In genomic region chr20:44137210-44137781, GRCh38 we compare ENCODE assay signal across 13 cellular contexts. TPM values are rescaled to one million over a fixed set of nuclear protein-coding genes. Genes with fewer than 3 reads are reported as not detected.
DNase-seq lines count a peak whose midpoint lies in the region; ATAC-seq, FAIRE-seq and TF ChIP-seq lines count a peak whose summit lies in the region.
"Had no signal": no experiment of that assay in that cellular context is flagged by ENCODE, and none has a peak within 500 bp of the region (broad histone marks: within the 10 kb centered on the region; RNA-seq: fewer than 3 reads in every experiment).

No MANE protein-coding gene starts in this region.

- WGBS in H9 (ENCODE audit: extremely low coverage, insufficient read length, low lambda C conversion rate) = no CpG with 5 or more reads among the region's 18 CpGs
- 15 to 34% methylated on average over 18 of the region's 18 CpGs for WGBS in sigmoid colon, 2 donors

- no peak overlapping the region for H4K91ac ChIP-seq in H9 (ENCODE audit: insufficient read length, low read depth, low read length)

- no peak overlapping the region for H3K23ac ChIP-seq in H9 (ENCODE audit: insufficient read length, low read depth, low read length)

- H3K4me1 Mint-ChIP-seq in H9 = peaks cover 7 to 13% of the 10 kb centered on the region in 2 experiments

- H3K4me3 Mint-ChIP-seq in H9 = no peak overlapping the region
- H3K4me3 Mint-ChIP-seq: dendritic cell treated with granulocyte-macrophage colony-stimulating factor and Interleukin-4, amounts not matched to agents 40 ng/mL and 50 ng/mL, for 4 days; T-helper 1 cell treated with Interleukin-12 subunit alpha and Interleukin-12 subunit beta and Interleukin-4 antibody, amounts not matched to agents 30 μg/mL and 1 μg/mL, for 36 hours had no signal

- no peak for FAIRE-seq in keratinocyte (lab: Jason Lieb, UNC)
- FAIRE-seq: islet of Langerhans had no signal

- H4K5ac ChIP-seq in H9 (ENCODE audit: insufficient read length, low read depth, low read length) = no peak overlapping the region

- H4K20me1 ChIP-seq in H9 (ENCODE audit: control insufficient read depth, insufficient read depth, insufficient read length) (no peaks in the 10 kb centered on the region), keratinocyte (ENCODE audit: control insufficient read depth, extremely low read depth, insufficient read depth, low read length) (no peaks in the 10 kb centered on the region)

- H3K9ac ChIP-seq in H9 (ENCODE audit: extremely low read depth, insufficient read length, low read length) (no peak overlapping the region), colonic mucosa (ENCODE audit: low read depth in 2 of 2, low read length in 2 of 2) (no peak overlapping the region), keratinocyte (ENCODE audit: control insufficient read depth, extremely low read depth, insufficient read depth, low read length) (no peak overlapping the region)

- no peak overlapping the region for H2AK5ac ChIP-seq in H9 (ENCODE audit: insufficient read length, low read length)

- dilution Hi-C loops in keratinocyte (cut with MboI; ENCODE audit: extremely low pct_ligation_motif_present, low sequenced_read_pairs) = no loop called here

- TF ChIP-seq CTCF in H9 (conservative IDR thresholded peaks at IDR 0.05) (no peak), colonic mucosa (IDR thresholded peaks at IDR 0.05) (no peak), keratinocyte (optimal IDR thresholded peaks at IDR 0.05 in 1 of 3, IDR thresholded peaks at IDR 0.05 in 1 of 3, conservative IDR thresholded peaks at IDR 0.05 in 1 of 3; ENCODE audit: extremely low read depth in 1 of 3, insufficient read depth in 2 of 3, low read length in 3 of 3) (no peak), sigmoid colon (IDR thresholded peaks at IDR 0.05) (no peak)

- no peaks in the 10 kb centered on the region for H3K9me3 Mint-ChIP-seq in H9
- H3K9me3 Mint-ChIP-seq: dendritic cell treated with granulocyte-macrophage colony-stimulating factor and Interleukin-4, amounts not matched to agents 40 ng/mL and 50 ng/mL, for 4 days; T-helper 1 cell treated with Interleukin-12 subunit alpha and Interleukin-12 subunit beta and Interleukin-4 antibody, amounts not matched to agents 30 μg/mL and 1 μg/mL, for 36 hours had no signal

- no peaks in the 10 kb centered on the region for H3K79me1 ChIP-seq in H9 (ENCODE audit: insufficient read depth, low read depth, low read length, poor library complexity, severe bottlenecking)

- TF ChIP-seq EP300 in sigmoid colon (IDR thresholded peaks at IDR 0.05) = peak in 3 of 4 donors; percentile 34 to 79 (median 78)

- H3K9me3 ChIP-seq in H9 (ENCODE audit: control insufficient read depth, low read depth, low read length) = no peaks in the 10 kb centered on the region
- no peaks in the 10 kb centered on the region for H3K9me3 ChIP-seq in colonic mucosa
- no peaks in the 10 kb centered on the region for H3K9me3 ChIP-seq in keratinocyte (ENCODE audit: control insufficient read depth, low read depth, low read length)
- H3K9me3 ChIP-seq in sigmoid colon = no peaks in the 10 kb centered on the region
- H3K9me3 ChIP-seq: thyroid gland had no signal

- H2BK5ac ChIP-seq in H9 (ENCODE audit: insufficient read length, low read length) = no peak overlapping the region

- H3K36me3 ChIP-seq in colonic mucosa = no peaks in the 10 kb centered on the region
- H3K36me3 ChIP-seq in keratinocyte (ENCODE audit: control insufficient read depth in 2 of 2, extremely low read depth in 1 of 2, insufficient read depth in 2 of 2, low read length in 2 of 2) = no peaks in the 10 kb centered on the region
- no peaks in the 10 kb centered on the region for H3K36me3 ChIP-seq in sigmoid colon
- H3K36me3 ChIP-seq: thyroid gland had no signal

- H3K27me3 ChIP-seq in H9 (ENCODE audit: insufficient read depth, low read length) = no peaks in the 10 kb centered on the region
- H3K27me3 ChIP-seq in colonic mucosa = no peaks in the 10 kb centered on the region
- no peaks in the 10 kb centered on the region for H3K27me3 ChIP-seq in keratinocyte (ENCODE audit: control insufficient read depth, extremely low read depth, insufficient read depth, low read length)
- H3K27me3 ChIP-seq in sigmoid colon = no peaks in the 10 kb centered on the region
- H3K27me3 ChIP-seq: thyroid gland had no signal

- no peak for ATAC-seq in HG02981 (IDR thresholded peaks at IDR 0.05; ENCODE audit: unreplicated experiment)
- no peak for ATAC-seq in GM21786 (IDR thresholded peaks at IDR 0.05; ENCODE audit: unreplicated experiment)

- no peak overlapping the region for H3K27ac ChIP-seq in H9 (ENCODE audit: insufficient read length, low read depth, low read length)
- H3K27ac ChIP-seq in colonic mucosa = peak overlapping the region; percentile 50
- H3K27ac ChIP-seq in keratinocyte (ENCODE audit: control insufficient read depth, insufficient read depth, low read length) = no peak overlapping the region
- H3K27ac ChIP-seq in sigmoid colon = peak overlapping the region; percentile 80 to 92 (median 92)
- H3K27ac ChIP-seq: thyroid gland had no signal

- peak overlapping the region; percentile 54 for H3K18ac ChIP-seq in H9 (ENCODE audit: insufficient read length, low read depth, low read length)

- no peaks in the 10 kb centered on the region; the same call in none of the 2 replicates for H3K27me3 Mint-ChIP-seq in H9 (ENCODE audit: low read depth)

- H3K79me2 ChIP-seq in H9 (ENCODE audit: insufficient read depth, low read length) (no peaks in the 10 kb centered on the region), keratinocyte (ENCODE audit: control insufficient read depth, insufficient read depth, low read length) (no peaks in the 10 kb centered on the region)

- H3K4me2 ChIP-seq in H9 (ENCODE audit: insufficient read depth, insufficient read length, low read length) = no peak overlapping the region
- H3K4me2 ChIP-seq in keratinocyte (ENCODE audit: control insufficient read depth, extremely low read depth, insufficient read depth, low read depth, low read length) = no peak overlapping the region

- H3K23me2 ChIP-seq in H9 (ENCODE audit: insufficient read length, low read depth, low read length, poor library complexity, severe bottlenecking) = no peaks in the 10 kb centered on the region

- H2BK15ac ChIP-seq in H9 (ENCODE audit: low read depth, low read length) = no peak overlapping the region

- H2AFZ ChIP-seq in H9 (ENCODE audit: low read length) (no peak overlapping the region), keratinocyte (ENCODE audit: control insufficient read depth, low read length) (peak overlapping the region; percentile 13)

- no peak overlapping the region for H4K8ac ChIP-seq in H9 (replicated peaks; ENCODE audit: insufficient read length, low read depth, low read length)

- H3K27ac Mint-ChIP-seq in H9 = no peak overlapping the region
- H3K27ac Mint-ChIP-seq: dendritic cell treated with granulocyte-macrophage colony-stimulating factor and Interleukin-4, amounts not matched to agents 40 ng/mL and 50 ng/mL, for 4 days; T-helper 1 cell treated with Interleukin-12 subunit alpha and Interleukin-12 subunit beta and Interleukin-4 antibody, amounts not matched to agents 30 μg/mL and 1 μg/mL, for 36 hours had no signal

- no peak overlapping the region for H3T11ph ChIP-seq in H9 (ENCODE audit: low read length)

- H2BK12ac ChIP-seq in H9 (ENCODE audit: insufficient read length, low read depth, low read length) = no peak overlapping the region

- H3K4me1 ChIP-seq in H9 (ENCODE audit: insufficient read depth, low read length) (0 out of 2 replicates have a peak, but pooled peaks cover 3% of the 10 kb centered on the region), colonic mucosa (no peaks in the 10 kb centered on the region), keratinocyte (ENCODE audit: control insufficient read depth, extremely low read depth, insufficient read depth, low read length) (peaks cover 7% of the 10 kb centered on the region), sigmoid colon (peaks cover 0 to 74% (median 68%) of the 10 kb centered on the region in 4 donors)

- DNase-seq in H9 = peak; percentile 55
- no peak for DNase-seq in colonic mucosa
- DNase-seq in keratinocyte (ENCODE audit: low read depth, low spot score) = no peak
- DNase-seq in sigmoid colon = peak; percentile 94
- DNase-seq in NCI-H1417 (lab: John Stamatoyannopoulos, UW) = no peak
- DNase-seq in NCI-H1694 (lab: John Stamatoyannopoulos, UW) = no peak
- DNase-seq: activated CD8-positive, alpha-beta memory T cell treated with anti-CD3 and anti-CD28 coated beads, Interleukin-2, amount 50 U/mL, for 48 hours had no signal

- H3K4me3 ChIP-seq in colonic mucosa (no peak overlapping the region), keratinocyte (ENCODE audit: control insufficient read depth in 2 of 3, extremely low read depth in 1 of 3, insufficient read depth in 2 of 3, low read depth in 1 of 3, low read length in 3 of 3) (no peak overlapping the region), sigmoid colon (peak overlapping the region in 2 of 4 donors; percentile 9 to 11)
- H3K4me3 ChIP-seq: thyroid gland had no signal

- no peaks in the 10 kb centered on the region for H3K9me1 ChIP-seq in keratinocyte (ENCODE audit: control insufficient read depth, extremely low read depth, insufficient read depth, low read length)

- TF ChIP-seq POLR2A in sigmoid colon (IDR thresholded peaks at IDR 0.05) = no peak

- no peak overlapping the region for H3K56ac ChIP-seq in H9 (ENCODE audit: insufficient read length, low read depth, low read length)

- no peaks in the 10 kb centered on the region for H3K36me3 Mint-ChIP-seq in H9 (ENCODE audit: insufficient read depth in 1 of 3, low read depth in 3 of 3)

- intact Hi-C loops in colonic mucosa (cut with DNase I) (no loop called here), sigmoid colon (cut with DNase I) (loop anchor here (2.0 to 10.0 kb wide), 2 partner anchors 46 to 1208 kb away; partner anchors contain the start of gene SDC4)

- no peak overlapping the region for H2BK20ac ChIP-seq in H9 (ENCODE audit: low read depth, low read length, poor library complexity, severe bottlenecking)

- H3K14ac ChIP-seq in H9 (ENCODE audit: insufficient read depth, low read length) = no peak overlapping the region

- H2BK120ac ChIP-seq in H9 (ENCODE audit: low read depth, low read length, poor library complexity, severe bottlenecking) = no peak overlapping the region

- no peak overlapping the region for H3K4ac ChIP-seq in H9 (ENCODE audit: low read depth, low read length)

RNA-seq across cellular contexts. Expression of gene JPH2, which starts 49.7 kb away (rescaled TPM):
- 0.31 and 0.35 TPM in 2 replicates for total RNA-seq in H9 (2021)
- 10 to 100 TPM in 1 of 2 donors, 1 to 10 TPM in 1; 1.3 to 13.8 TPM for total RNA-seq in colonic mucosa
- polyA plus RNA-seq in keratinocyte = 2.5 to 2.9 TPM (median 2.8 TPM) in 3 replicates
- 0.45 TPM for polyA plus RNA-seq in keratinocyte (2011; ENCODE audit: low read depth)
- 1.4 and 2.4 TPM in 2 replicates for polyA plus RNA-seq in keratinocyte (2011; cell fraction: cytosol; rRNA removed)
- 3.6 and 6.7 TPM in 2 replicates for polyA plus RNA-seq in keratinocyte (2011; cell fraction: nucleus; rRNA removed)
- 2.0 and 4.1 TPM in 2 replicates for polyA plus RNA-seq in keratinocyte (2012; ENCODE audit: low replicate concordance)
- polyA minus RNA-seq in keratinocyte = 4.6 to 7.2 TPM (median 6.0 TPM) in 3 replicates
- polyA minus RNA-seq in keratinocyte (2011; cell fraction: cytosol; rRNA and poly(A)+ RNA removed) = 5.4 TPM
- polyA minus RNA-seq in keratinocyte (2011; cell fraction: nucleus; rRNA and poly(A)+ RNA removed) = 3.9 and 7.4 TPM in 2 replicates
- 100 to 1,000 TPM in 3 of 4 donors, 10 to 100 TPM in 1; 52.0 to 166 (median 122) TPM for total RNA-seq in sigmoid colon
- 1 to 10 TPM in 1 of 3 donors, under 1 TPM in 2; 0.23 to 5.3 (median 0.60) TPM for polyA plus RNA-seq in sigmoid colon

Comparison
In these comparisons a context has a peak if more than half of its experiments do, and no peak if none do; other contexts are left out.
1. DNase-seq: peak in H9 (single experiment) and sigmoid colon (single experiment); none in colonic mucosa (single experiment), keratinocyte (single experiment), NCI-H1417 (0 of 3) and NCI-H1694 (single experiment).
2. H3K27ac ChIP-seq: peak in colonic mucosa (single experiment) and sigmoid colon (4 of 4); none in H9 (single experiment) and keratinocyte (single experiment).